Comparison of ENCODE assay signal across 8 cellular contexts in the genomic region with DNA sequence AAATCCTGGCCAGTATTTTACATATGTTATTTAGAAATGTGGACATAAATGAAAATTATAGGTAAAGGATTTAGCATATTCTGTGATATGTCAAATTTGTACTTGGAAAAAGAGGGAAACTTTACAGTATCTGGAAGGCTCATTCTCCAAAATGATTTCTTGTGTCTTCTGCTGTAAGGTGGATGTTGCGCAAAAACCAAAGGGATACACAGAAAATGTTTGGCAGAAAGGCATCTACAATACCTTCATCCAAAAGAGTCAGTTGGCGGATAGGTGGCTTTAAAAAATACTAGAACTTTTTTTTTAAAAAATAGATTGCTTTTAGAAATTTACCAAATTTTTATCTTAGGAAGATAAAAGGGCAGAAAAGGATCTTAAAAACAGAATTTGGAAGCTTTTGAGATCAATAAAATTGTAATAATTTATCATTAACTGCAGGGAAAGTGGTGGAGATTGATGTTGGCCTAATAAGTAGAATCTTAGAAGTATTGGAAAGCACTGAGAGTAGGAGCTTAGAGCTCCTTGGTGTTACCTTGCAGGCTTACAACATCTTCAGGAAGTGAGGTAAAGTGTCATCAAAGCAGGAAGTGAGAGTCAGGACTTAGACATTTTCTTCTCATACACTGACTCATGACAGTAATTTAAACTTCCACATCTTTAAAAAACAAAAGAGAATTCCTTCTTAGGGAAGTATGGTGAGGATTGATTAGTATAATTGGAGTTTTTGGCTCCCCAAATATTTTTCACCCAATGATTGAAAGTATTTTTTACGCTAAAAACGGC. TPM values are rescaled to one million over a fixed set of nuclear protein-coding genes. Genes with fewer than 3 reads are reported as not detected.
DNase-seq lines count a peak whose midpoint lies in the region; ATAC-seq, FAIRE-seq and TF ChIP-seq lines count a peak whose summit lies in the region.

No MANE protein-coding gene starts in this region.

- ATAC-seq in GM21360 (IDR thresholded peaks at IDR 0.05; ENCODE audit: unreplicated experiment): peak; percentile 33
- no peak for ATAC-seq in WTC11

- H3K36me3 ChIP-seq in kidney (ENCODE audit: control insufficient read depth in 1 of 2, insufficient read depth in 2 of 2, low read length in 2 of 2): no peaks in the 10 kb centered on the region

- peaks cover 17% of the 10 kb centered on the region for H3K4me1 Mint-ChIP-seq in WTC11

- TF ChIP-seq CTCF in HL-60 (IDR thresholded peaks at IDR 0.05; ENCODE audit: insufficient read depth, low read length): no peak
- no peak for TF ChIP-seq CTCF in WTC11 (IDR thresholded peaks at IDR 0.05)
- TF ChIP-seq CTCF in kidney (IDR thresholded peaks at IDR 0.05; ENCODE audit: borderline replicate concordance, extremely low read depth, insufficient read depth): no peak
- TF ChIP-seq CTCF in GM10248 (IDR thresholded peaks at IDR 0.05; ENCODE audit: control extremely low read depth, extremely low read depth, low read depth, missing control alignments): no peak

- peak overlapping the region; percentile 91 for H3K27ac ChIP-seq in HL-60 (replicated peaks)
- no peak overlapping the region for H3K27ac ChIP-seq in kidney (ENCODE audit: low read depth in 2 of 2, low read length in 2 of 2)

- CTCF ChIA-PET in WTC11 (lab: Charles Lee): interaction anchor here (1.1 to 1.6 kb wide), 2 partner anchors 113 to 125 kb away, joined by 3 to 4 read pairs; no protein-coding TSS in a partner anchor
- CTCF ChIA-PET in GM10248 (lab: Yijun Ruan, JAX): interaction anchor here (1.0 to 1.6 kb wide), 2 partner anchors 12 to 113 kb away, joined by 3 to 6 read pairs; no protein-coding TSS in a partner anchor

- H3K27me3 Mint-ChIP-seq in WTC11 (ENCODE audit: low read depth): peaks cover 21% of the 10 kb centered on the region

- FAIRE-seq in kidney (lab: Jason Lieb, UNC) (no peak), frontal cortex (lab: Jason Lieb, UNC) (no peak)

- peak; percentile 40 for DNase-seq in DMS53 (lab: John Stamatoyannopoulos, UW)
- peak; percentile 55 to 76 for DNase-seq in HL-60 (ENCODE audit: low read depth in 1 of 2, low spot score in 1 of 2)
- no peak for DNase-seq in WTC11 (ENCODE audit: low spot score)
- DNase-seq in kidney: no peak
- DNase-seq in frontal cortex (ENCODE audit: low spot score in 2 of 2): no peak
- DNase-seq in stimulated activated CD4-positive, alpha-beta T cell treated with anti-CD3 and anti-CD28 coated beads, Interleukin-12 subunit alpha, Interleukin-12 subunit beta, amount 100 ng/mL, for 4 hours: no peak
- no peak for DNase-seq in GM10248 (ENCODE audit: extremely low spot score)

- H3K36me3 Mint-ChIP-seq in WTC11: peaks cover 10% of the 10 kb centered on the region

- H3K9me3 Mint-ChIP-seq in WTC11: no peaks in the 10 kb centered on the region

- no peaks in the 10 kb centered on the region for H3K4me1 ChIP-seq in kidney (ENCODE audit: control insufficient read depth in 1 of 2, insufficient read depth in 1 of 2, low read depth in 1 of 2, low read length in 2 of 2)

- intact Hi-C loops in kidney (cut with DNase I): no loop called here

- 0 out of 2 replicates have a peak overlapping the region, but pooled peaks have one; percentile 68 for H3K4me3 ChIP-seq in HL-60 (replicated peaks; ENCODE audit: insufficient read depth, low read length)
- peak overlapping the region; percentile 20 to 48 for H3K4me3 ChIP-seq in kidney (ENCODE audit: low read length in 2 of 2)

- no peaks in the 10 kb centered on the region for H3K9me3 ChIP-seq in kidney (ENCODE audit: control insufficient read depth in 1 of 2, low read length in 2 of 2)

- no peak overlapping the region for H3K9ac ChIP-seq in kidney (ENCODE audit: low read length in 2 of 2)

- peak overlapping the region; percentile 20; the same call in 1 of the 2 replicates for H3K4me3 Mint-ChIP-seq in WTC11

- H3K27ac Mint-ChIP-seq in WTC11: no peak overlapping the region

- POLR2A ChIA-PET in WTC11 (lab: Charles Lee): no interaction called here
- POLR2A ChIA-PET in GM10248 (lab: Yijun Ruan, JAX): interaction anchor here (0.8 to 1.3 kb wide), 2 partner anchors 42 to 1380 kb away, joined by 4 to 5 read pairs; no protein-coding TSS in a partner anchor

- no peaks in the 10 kb centered on the region for H3K27me3 ChIP-seq in HL-60 (ENCODE audit: insufficient read depth, poor library complexity, severe bottlenecking)

TF ChIP-seq in WTC11, 78 proteins besides CTCF, POLR2A, EP300 and RAD21:
- no peak for TF ChIP-seq TEAD1 (CRISPR knock-in tag; IDR thresholded peaks at IDR 0.05)
- no peak for TF ChIP-seq CREM (CRISPR knock-in tag; IDR thresholded peaks at IDR 0.05)

RNA-seq across cellular contexts. Expression of gene NABP1, which starts 2.1 kb away (rescaled TPM):
- total RNA-seq in WTC11 (2021) (5.2 to 6.3 TPM (median 5.8 TPM) in 3 replicates), kidney (39.7 TPM), frontal cortex (3.3 TPM)
- 9.6 TPM for polyA plus RNA-seq in kidney (ENCODE audit: insufficient read depth, low read depth, low replicate concordance)

Comparison
In these comparisons a context has a peak if more than half of its experiments do, and no peak if none do; other contexts are left out.
1. DNase-seq: peak in DMS53 (single experiment) and HL-60 (2 of 2); none in WTC11 (single experiment), kidney (single experiment), frontal cortex (0 of 2), stimulated activated CD4-positive, alpha-beta T cell treated with anti-CD3 and anti-CD28 coated beads, Interleukin-12 subunit alpha, Interleukin-12 subunit beta, amount 100 ng/mL, for 4 hours (single experiment) and GM10248 (single experiment).